Comparison of ENCODE assay signal across 31 cellular contexts in genomic region chr16:54822502-54823291, GRCh38.
"Had no signal": no experiment of that assay in that cellular context is flagged by ENCODE, and none has a peak within 500 bp of the region (broad histone marks: within the 10 kb centered on the region; RNA-seq: fewer than 3 reads in every experiment).

No MANE protein-coding gene starts in this region.

- H3K27me3 ChIP-seq: testis, tibial artery, upper lobe of left lung had no signal

- H3K4me3 Mint-ChIP-seq: naive thymus-derived CD8-positive, alpha-beta T cell; nephron progenitor cell; stimulated activated effector memory CD8-positive, alpha-beta T cell treated with anti-CD3 and anti-CD28 coated beads, Interleukin-12 subunit alpha, Interleukin-12 subunit beta, amount 100 ng/mL, for 72 hours had no signal

- FAIRE-seq: endothelial cell of umbilical vein, islet of Langerhans had no signal

- H3K9me3 Mint-ChIP-seq: nephron progenitor cell had no signal

- H3K27ac Mint-ChIP-seq: naive thymus-derived CD8-positive, alpha-beta T cell; nephron progenitor cell; stimulated activated effector memory CD8-positive, alpha-beta T cell treated with anti-CD3 and anti-CD28 coated beads, Interleukin-12 subunit alpha, Interleukin-12 subunit beta, amount 100 ng/mL, for 72 hours had no signal

- H3K4me3 ChIP-seq: coronary artery, gastroesophageal sphincter, heart left ventricle, lower lobe of right lung, psoas muscle, sigmoid colon, testis, tibial artery, upper lobe of left lung, uterus had no signal

- H3K9me3 ChIP-seq: gastroesophageal sphincter, heart left ventricle, lower lobe of right lung, psoas muscle, sigmoid colon, testis, tibial artery, upper lobe of left lung, uterus had no signal

- H3K4me1 ChIP-seq: gastroesophageal sphincter, heart left ventricle, lower lobe of right lung, psoas muscle, sigmoid colon, testis, tibial artery, upper lobe of left lung, uterus had no signal

- H3K4me1 Mint-ChIP-seq: naive thymus-derived CD8-positive, alpha-beta T cell; stimulated activated effector memory CD8-positive, alpha-beta T cell treated with anti-CD3 and anti-CD28 coated beads, Interleukin-12 subunit alpha, Interleukin-12 subunit beta, amount 100 ng/mL, for 72 hours had no signal

- H3K36me3 Mint-ChIP-seq: naive thymus-derived CD8-positive, alpha-beta T cell; stimulated activated effector memory CD8-positive, alpha-beta T cell treated with anti-CD3 and anti-CD28 coated beads, Interleukin-12 subunit alpha, Interleukin-12 subunit beta, amount 100 ng/mL, for 72 hours had no signal

- ATAC-seq: gastroesophageal sphincter; heart left ventricle; left colon; left ventricle myocardium superior; naive thymus-derived CD8-positive, alpha-beta T cell; psoas muscle; right cardiac atrium; stimulated activated effector memory CD8-positive, alpha-beta T cell treated with anti-CD3 and anti-CD28 coated beads, Interleukin-12 subunit alpha, Interleukin-12 subunit beta, amount 100 ng/mL, for 72 hours; stimulated activated naive CD8-positive, alpha-beta T cell treated with anti-CD3 and anti-CD28 coated beads, Interleukin-15, Interleukin-2, amounts not matched to agents 100 U/mL and 50 U/mL, for 24 hours had no signal

- H3K27ac ChIP-seq: coronary artery, gastroesophageal sphincter, heart left ventricle, lower lobe of right lung, psoas muscle, sigmoid colon, testis, tibial artery, upper lobe of left lung, uterus had no signal

- H3K36me3 ChIP-seq: gastroesophageal sphincter, heart left ventricle, lower lobe of right lung, sigmoid colon, tibial artery, upper lobe of left lung, uterus had no signal

- DNase-seq: dermis blood vessel endothelial cell; effector memory CD4-positive, alpha-beta T cell; foreskin fibroblast; heart left ventricle; hippocampal formation; kidney glomerular epithelial cell; left colon; left ventricle myocardium superior; lower lobe of right lung; mesenchymal stem cell; midbrain; naive thymus-derived CD8-positive, alpha-beta T cell; nephron progenitor cell; nucleus accumbens; posterior cingulate gyrus; psoas muscle; right cardiac atrium; sigmoid colon; stimulated activated CD4-positive, alpha-beta T cell treated with anti-CD3 and anti-CD28 coated beads, Interleukin-2, amount 100 ng/mL, for 24 hours; stimulated activated CD4-positive, alpha-beta T cell treated with anti-CD3 and anti-CD28 coated beads, Interleukin-4, amount 100 ng/mL, for 24 hours; stimulated activated naive CD8-positive, alpha-beta T cell treated with anti-CD3 and anti-CD28 coated beads, Interleukin-15, Interleukin-2, amounts not matched to agents 100 U/mL and 50 U/mL, for 24 hours; substantia nigra; testis; tibial artery; upper lobe of left lung; uterus had no signal
